Comparison of ENCODE assay signal across 1 cellular context in genomic region chr17:81976332-81977210, GRCh38.
TF ChIP-seq lines count a peak whose summit lies in the region.

No MANE protein-coding gene starts in this region.

TF ChIP-seq in HepG2, 621 proteins besides CTCF, POLR2A, EP300 and RAD21 (continued from another document and continues in another):
- TF ChIP-seq, protein P1, sequence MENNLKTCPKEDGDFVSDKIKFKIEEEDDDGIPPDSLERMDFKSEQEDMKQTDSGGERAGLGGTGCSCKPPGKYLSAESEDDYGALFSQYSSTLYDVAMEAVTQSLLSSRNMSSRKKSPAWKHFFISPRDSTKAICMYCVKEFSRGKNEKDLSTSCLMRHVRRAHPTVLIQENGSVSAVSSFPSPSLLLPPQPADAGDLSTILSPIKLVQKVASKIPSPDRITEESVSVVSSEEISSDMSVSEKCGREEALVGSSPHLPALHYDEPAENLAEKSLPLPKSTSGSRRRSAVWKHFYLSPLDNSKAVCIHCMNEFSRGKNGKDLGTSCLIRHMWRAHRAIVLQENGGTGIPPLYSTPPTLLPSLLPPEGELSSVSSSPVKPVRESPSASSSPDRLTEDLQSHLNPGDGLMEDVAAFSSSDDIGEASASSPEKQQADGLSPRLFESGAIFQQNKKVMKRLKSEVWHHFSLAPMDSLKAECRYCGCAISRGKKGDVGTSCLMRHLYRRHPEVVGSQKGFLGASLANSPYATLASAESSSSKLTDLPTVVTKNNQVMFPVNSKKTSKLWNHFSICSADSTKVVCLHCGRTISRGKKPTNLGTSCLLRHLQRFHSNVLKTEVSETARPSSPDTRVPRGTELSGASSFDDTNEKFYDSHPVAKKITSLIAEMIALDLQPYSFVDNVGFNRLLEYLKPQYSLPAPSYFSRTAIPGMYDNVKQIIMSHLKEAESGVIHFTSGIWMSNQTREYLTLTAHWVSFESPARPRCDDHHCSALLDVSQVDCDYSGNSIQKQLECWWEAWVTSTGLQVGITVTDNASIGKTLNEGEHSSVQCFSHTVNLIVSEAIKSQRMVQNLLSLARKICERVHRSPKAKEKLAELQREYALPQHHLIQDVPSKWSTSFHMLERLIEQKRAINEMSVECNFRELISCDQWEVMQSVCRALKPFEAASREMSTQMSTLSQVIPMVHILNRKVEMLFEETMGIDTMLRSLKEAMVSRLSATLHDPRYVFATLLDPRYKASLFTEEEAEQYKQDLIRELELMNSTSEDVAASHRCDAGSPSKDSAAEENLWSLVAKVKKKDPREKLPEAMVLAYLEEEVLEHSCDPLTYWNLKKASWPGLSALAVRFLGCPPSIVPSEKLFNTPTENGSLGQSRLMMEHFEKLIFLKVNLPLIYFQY (CRISPR knock-in tag; IDR thresholded peaks at IDR 0.05; ENCODE audit: borderline replicate concordance), result no peak
- no peak for TF ChIP-seq JDP2 (CRISPR knock-in tag; IDR thresholded peaks at IDR 0.05; ENCODE audit: borderline replicate concordance)
- TF ChIP-seq TARDBP (CRISPR knock-in tag; IDR thresholded peaks at IDR 0.05), result no peak
- TF ChIP-seq BRD4 (CRISPR knock-in tag; IDR thresholded peaks at IDR 0.05), result no peak
- no peak; the same call in 1 of the 2 replicates for TF ChIP-seq ZNF362 (CRISPR knock-in tag; IDR thresholded peaks at IDR 0.05; ENCODE audit: borderline replicate concordance)
- TF ChIP-seq E2F5 (CRISPR knock-in tag; conservative IDR thresholded peaks at IDR 0.05), result no peak
- TF ChIP-seq MXD3 (CRISPR knock-in tag; IDR thresholded peaks at IDR 0.05), result no peak; the same call in 1 of the 2 replicates
- no peak for TF ChIP-seq ZNF331 (CRISPR knock-in tag; IDR thresholded peaks at IDR 0.05)
- no peak for TF ChIP-seq ZNF329 (CRISPR knock-in tag; IDR thresholded peaks at IDR 0.05; ENCODE audit: low read depth)
- TF ChIP-seq ZNF264 (CRISPR knock-in tag; IDR thresholded peaks at IDR 0.05), result no peak
- no peak for TF ChIP-seq STAT5B (CRISPR knock-in tag; IDR thresholded peaks at IDR 0.05)
- no peak for TF ChIP-seq PRPF4 (IDR thresholded peaks at IDR 0.05; ENCODE audit: low read depth, low read length, poor library complexity, severe bottlenecking)
- TF ChIP-seq, protein P2, sequence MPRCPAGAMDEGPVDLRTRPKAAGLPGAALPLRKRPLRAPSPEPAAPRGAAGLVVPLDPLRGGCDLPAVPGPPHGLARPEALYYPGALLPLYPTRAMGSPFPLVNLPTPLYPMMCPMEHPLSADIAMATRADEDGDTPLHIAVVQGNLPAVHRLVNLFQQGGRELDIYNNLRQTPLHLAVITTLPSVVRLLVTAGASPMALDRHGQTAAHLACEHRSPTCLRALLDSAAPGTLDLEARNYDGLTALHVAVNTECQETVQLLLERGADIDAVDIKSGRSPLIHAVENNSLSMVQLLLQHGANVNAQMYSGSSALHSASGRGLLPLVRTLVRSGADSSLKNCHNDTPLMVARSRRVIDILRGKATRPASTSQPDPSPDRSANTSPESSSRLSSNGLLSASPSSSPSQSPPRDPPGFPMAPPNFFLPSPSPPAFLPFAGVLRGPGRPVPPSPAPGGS (CRISPR knock-in tag; IDR thresholded peaks at IDR 0.05), result no peak
- TF ChIP-seq ARID5B (CRISPR knock-in tag; IDR thresholded peaks at IDR 0.05), result peak; percentile 8; the same call in 1 of the 2 replicates
- no peak; the same call in 1 of the 2 replicates for TF ChIP-seq CSRNP1 (CRISPR knock-in tag; IDR thresholded peaks at IDR 0.05)
- no peak for TF ChIP-seq ZFP62 (CRISPR knock-in tag; IDR thresholded peaks at IDR 0.05)
- no peak for TF ChIP-seq SETDB1 (CRISPR knock-in tag; IDR thresholded peaks at IDR 0.05; ENCODE audit: borderline replicate concordance)
- no peak for TF ChIP-seq ZNF761 (CRISPR knock-in tag; conservative IDR thresholded peaks at IDR 0.05)
- no peak for TF ChIP-seq AFF4 (CRISPR knock-in tag; IDR thresholded peaks at IDR 0.05)
- no peak for TF ChIP-seq ZNF562 (CRISPR knock-in tag; IDR thresholded peaks at IDR 0.05; ENCODE audit: borderline replicate concordance)
- no peak for TF ChIP-seq ARID3A (IDR thresholded peaks at IDR 0.05; ENCODE audit: low read depth, low read length)
- TF ChIP-seq RFX5 (IDR thresholded peaks at IDR 0.05; ENCODE audit: low read depth, low read length), result no peak
- TF ChIP-seq SNAPC5 (CRISPR knock-in tag; IDR thresholded peaks at IDR 0.05; ENCODE audit: borderline replicate concordance), result no peak
- no peak for TF ChIP-seq NR3C1 (CRISPR knock-in tag; IDR thresholded peaks at IDR 0.05)
- TF ChIP-seq, protein P3, sequence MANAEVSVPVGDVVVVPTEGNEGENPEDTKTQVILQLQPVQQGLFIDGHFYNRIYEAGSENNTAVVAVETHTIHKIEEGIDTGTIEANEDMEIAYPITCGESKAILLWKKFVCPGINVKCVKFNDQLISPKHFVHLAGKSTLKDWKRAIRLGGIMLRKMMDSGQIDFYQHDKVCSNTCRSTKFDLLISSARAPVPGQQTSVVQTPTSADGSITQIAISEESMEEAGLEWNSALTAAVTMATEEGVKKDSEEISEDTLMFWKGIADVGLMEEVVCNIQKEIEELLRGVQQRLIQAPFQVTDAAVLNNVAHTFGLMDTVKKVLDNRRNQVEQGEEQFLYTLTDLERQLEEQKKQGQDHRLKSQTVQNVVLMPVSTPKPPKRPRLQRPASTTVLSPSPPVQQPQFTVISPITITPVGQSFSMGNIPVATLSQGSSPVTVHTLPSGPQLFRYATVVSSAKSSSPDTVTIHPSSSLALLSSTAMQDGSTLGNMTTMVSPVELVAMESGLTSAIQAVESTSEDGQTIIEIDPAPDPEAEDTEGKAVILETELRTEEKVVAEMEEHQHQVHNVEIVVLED (CRISPR knock-in tag; IDR thresholded peaks at IDR 0.05; ENCODE audit: borderline replicate concordance), result no peak
- no peak; the same call in 1 of the 2 replicates for TF ChIP-seq MXD4 (CRISPR knock-in tag; IDR thresholded peaks at IDR 0.05)
- TF ChIP-seq ZNF451 (CRISPR knock-in tag; IDR thresholded peaks at IDR 0.05), result no peak
- no peak for TF ChIP-seq KAT2B (IDR thresholded peaks at IDR 0.05; ENCODE audit: borderline replicate concordance, low read depth, low read length)
- TF ChIP-seq GRHL1 (CRISPR knock-in tag; conservative IDR thresholded peaks at IDR 0.05), result no peak
- TF ChIP-seq NR2F2 (IDR thresholded peaks at IDR 0.05; ENCODE audit: borderline replicate concordance, low read depth), result no peak
- no peak for TF ChIP-seq SOX13 (IDR thresholded peaks at IDR 0.05)
- TF ChIP-seq SOX13 (CRISPR knock-in tag; conservative IDR thresholded peaks at IDR 0.05 in 1 of 2, IDR thresholded peaks at IDR 0.05 in 1 of 2), result no peak
- TF ChIP-seq BCL6 (CRISPR knock-in tag; IDR thresholded peaks at IDR 0.05), result no peak
- no peak for TF ChIP-seq ZBTB1 (CRISPR knock-in tag; IDR thresholded peaks at IDR 0.05; ENCODE audit: borderline replicate concordance)
